Comparison of ENCODE assay signal across 1 cellular context in genomic region chr5:175867587-175868347, GRCh38.
TF ChIP-seq lines count a peak whose summit lies in the region.

No MANE protein-coding gene starts in this region.

TF ChIP-seq in HepG2, 621 proteins besides CTCF, POLR2A, EP300 and RAD21 (continued from another document and continues in another):
- TF ChIP-seq ZXDC (CRISPR knock-in tag; IDR thresholded peaks at IDR 0.05), result no peak
- no peak for TF ChIP-seq ELK4 (CRISPR knock-in tag; IDR thresholded peaks at IDR 0.05; ENCODE audit: borderline replicate concordance)
- no peak for TF ChIP-seq TRIM24 (CRISPR knock-in tag; IDR thresholded peaks at IDR 0.05)
- TF ChIP-seq ZMYM2 (CRISPR knock-in tag; IDR thresholded peaks at IDR 0.05), result no peak
- no peak for TF ChIP-seq IKZF5 (CRISPR knock-in tag; IDR thresholded peaks at IDR 0.05)
- TF ChIP-seq HES4 (CRISPR knock-in tag; IDR thresholded peaks at IDR 0.05; ENCODE audit: borderline replicate concordance), result no peak
- 0 out of 2 replicates have a peak, but pooled peaks have one; percentile 59 for TF ChIP-seq ZNF124 (CRISPR knock-in tag; IDR thresholded peaks at IDR 0.05)
- no peak for TF ChIP-seq ZFP1 (CRISPR knock-in tag; IDR thresholded peaks at IDR 0.05)
- peak; percentile 86; the same call in 1 of the 2 replicates for TF ChIP-seq DNMT3B (CRISPR knock-in tag; conservative IDR thresholded peaks at IDR 0.05)
- TF ChIP-seq SNRNP70 (IDR thresholded peaks at IDR 0.05; ENCODE audit: low read depth, low read length), result no peak
- 0 out of 2 replicates have a peak, but pooled peaks have one; percentile 58 for TF ChIP-seq ZNF761 (CRISPR knock-in tag; conservative IDR thresholded peaks at IDR 0.05)
- no peak for TF ChIP-seq ZSCAN12 (CRISPR knock-in tag; IDR thresholded peaks at IDR 0.05)
- TF ChIP-seq FOXM1 (CRISPR knock-in tag; IDR thresholded peaks at IDR 0.05), result no peak
- no peak for TF ChIP-seq ZNF207 (IDR thresholded peaks at IDR 0.05; ENCODE audit: borderline replicate concordance)
- no peak for TF ChIP-seq ZNF383 (CRISPR knock-in tag; IDR thresholded peaks at IDR 0.05; ENCODE audit: borderline replicate concordance)
- no peak for TF ChIP-seq KDM6A (CRISPR knock-in tag; IDR thresholded peaks at IDR 0.05; ENCODE audit: low read depth)
- no peak for TF ChIP-seq ZFP36 (IDR thresholded peaks at IDR 0.05; ENCODE audit: borderline replicate concordance, low read depth, low read length, partially characterized antibody)
- TF ChIP-seq SNAPC2 (CRISPR knock-in tag; IDR thresholded peaks at IDR 0.05), result 0 out of 2 replicates have a peak, but pooled peaks have one; percentile 58
- no peak for TF ChIP-seq MED13 (CRISPR knock-in tag; IDR thresholded peaks at IDR 0.05)
- no peak for TF ChIP-seq GTF2F1 (IDR thresholded peaks at IDR 0.05; ENCODE audit: low read length)
- no peak for TF ChIP-seq NRL (CRISPR knock-in tag; IDR thresholded peaks at IDR 0.05; ENCODE audit: borderline replicate concordance)
- TF ChIP-seq HNRNPLL (IDR thresholded peaks at IDR 0.05; ENCODE audit: low read depth, low read length, poor library complexity, severe bottlenecking), result no peak
- TF ChIP-seq ZNF670 (CRISPR knock-in tag; IDR thresholded peaks at IDR 0.05; ENCODE audit: borderline replicate concordance), result no peak
- TF ChIP-seq ZBTB10 (CRISPR knock-in tag; IDR thresholded peaks at IDR 0.05; ENCODE audit: borderline replicate concordance), result no peak
- TF ChIP-seq KDM5B (CRISPR knock-in tag; IDR thresholded peaks at IDR 0.05; ENCODE audit: borderline replicate concordance), result 0 out of 2 replicates have a peak, but pooled peaks have one; percentile 35
- TF ChIP-seq SSRP1 (CRISPR knock-in tag; IDR thresholded peaks at IDR 0.05), result peak; percentile 40; the same call in 1 of the 2 replicates
- no peak for TF ChIP-seq ZNF235 (CRISPR knock-in tag; IDR thresholded peaks at IDR 0.05; ENCODE audit: borderline replicate concordance)
- TF ChIP-seq MAZ (IDR thresholded peaks at IDR 0.05; ENCODE audit: borderline replicate concordance, low read depth, low read length), result no peak
- TF ChIP-seq MAZ (CRISPR knock-in tag; IDR thresholded peaks at IDR 0.05; ENCODE audit: low read depth), result no peak
- TF ChIP-seq RFX1 (IDR thresholded peaks at IDR 0.05), result no peak
- no peak; the same call in 1 of the 2 replicates for TF ChIP-seq ZBTB33 (CRISPR knock-in tag; IDR thresholded peaks at IDR 0.05)
- no peak for TF ChIP-seq ZNF597 (CRISPR knock-in tag; IDR thresholded peaks at IDR 0.05)
- TF ChIP-seq CBX1 (IDR thresholded peaks at IDR 0.05; ENCODE audit: low read depth), result peak; percentile 29
- no peak for TF ChIP-seq ZNF543 (CRISPR knock-in tag; IDR thresholded peaks at IDR 0.05)
- TF ChIP-seq CBX2 (IDR thresholded peaks at IDR 0.05; ENCODE audit: low read depth, low read length), result no peak
- no peak for TF ChIP-seq CBX2 (CRISPR knock-in tag; IDR thresholded peaks at IDR 0.05; ENCODE audit: low read depth)
- peak; percentile 72; the same call in 1 of the 2 replicates for TF ChIP-seq FOXO1 (CRISPR knock-in tag; IDR thresholded peaks at IDR 0.05)
- TF ChIP-seq TCF7 (IDR thresholded peaks at IDR 0.05; ENCODE audit: low read depth), result peak; percentile 21; the same call in 1 of the 2 replicates
- TF ChIP-seq RARA (CRISPR knock-in tag; IDR thresholded peaks at IDR 0.05), result peak; percentile 87
- no peak for TF ChIP-seq ZC3H13 (CRISPR knock-in tag; IDR thresholded peaks at IDR 0.05)
- no peak for TF ChIP-seq MAFG (CRISPR knock-in tag; IDR thresholded peaks at IDR 0.05)
- TF ChIP-seq ATM (IDR thresholded peaks at IDR 0.05; ENCODE audit: borderline replicate concordance), result no peak
- peak; percentile 54; the same call in 1 of the 2 replicates for TF ChIP-seq DRAP1 (CRISPR knock-in tag; IDR thresholded peaks at IDR 0.05)
- TF ChIP-seq TOE1 (CRISPR knock-in tag; IDR thresholded peaks at IDR 0.05), result 0 out of 2 replicates have a peak, but pooled peaks have one; percentile 40
- TF ChIP-seq HOXA5 (CRISPR knock-in tag; IDR thresholded peaks at IDR 0.05), result no peak
- TF ChIP-seq TP53 (CRISPR knock-in tag; conservative IDR thresholded peaks at IDR 0.05), result no peak
- no peak for TF ChIP-seq ZBTB40 (IDR thresholded peaks at IDR 0.05)
- TF ChIP-seq ZBTB40 (CRISPR knock-in tag; IDR thresholded peaks at IDR 0.05), result no peak
